ENCODE assay signal across 8 cellular contexts in genomic region chr9:75087824-75088645, GRCh38. TPM values are rescaled to one million over a fixed set of nuclear protein-coding genes. Genes with fewer than 3 reads are reported as not detected.
DNase-seq lines count a peak whose midpoint lies in the region; ATAC-seq and TF ChIP-seq lines count a peak whose summit lies in the region.

NMRK1 (minus strand) TSS chr9:75088155; CDS start chr9:75083115, 5,040 bp downstream.
OSTF1 (plus strand) TSS chr9:75088514; CDS start chr9:75088693, 179 bp downstream.

- peak within 1 kb of the TSS in 1 of 2 experiments; percentile 97 for H3K14ac ChIP-seq in mesenchymal stem cell (ENCODE audit: low read length in 2 of 2)

- TF ChIP-seq CTCF in Caco-2 (IDR thresholded peaks at IDR 0.05; ENCODE audit: insufficient read depth in 1 of 2, low read depth in 1 of 2, low read length in 1 of 2, severe bottlenecking in 1 of 2, unreplicated experiment in 1 of 2): no peak

- peaks cover 26% of the 10 kb centered on the region for H3K79me1 ChIP-seq in mesenchymal stem cell (replicated peaks; ENCODE audit: low read length, poor library complexity, severe bottlenecking)

- H3K23ac ChIP-seq in mesenchymal stem cell (ENCODE audit: low read length in 2 of 2): peak within 1 kb of the TSS in 1 of 2 experiments; percentile 50

- no peak within 1 kb of the TSS for H3K27ac Mint-ChIP-seq in Caco-2 (ENCODE audit: unreplicated experiment)
- H3K27ac Mint-ChIP-seq in effector memory CD8-positive, alpha-beta T cell: peak within 1 kb of the TSS; percentile 85 to 94

- H3K4me2 ChIP-seq in mesenchymal stem cell (ENCODE audit: low read length, poor library complexity, severe bottlenecking): peak within 1 kb of the TSS; percentile 91

- H3K4me3 Mint-ChIP-seq in Caco-2 (ENCODE audit: unreplicated experiment): peak within 1 kb of the TSS; percentile 79
- peak within 1 kb of the TSS; percentile 89 to 90 for H3K4me3 Mint-ChIP-seq in effector memory CD8-positive, alpha-beta T cell

- intact Hi-C loops in Caco-2 (cut with micrococcal nuclease; ENCODE audit: unreplicated experiment): no loop called here

- peak within 1 kb of the TSS; percentile 80 for H3K27ac ChIP-seq in mesenchymal stem cell (ENCODE audit: low read length, poor library complexity, severe bottlenecking)

- H3K4ac ChIP-seq in mesenchymal stem cell (ENCODE audit: low read depth in 1 of 2, low read length in 2 of 2): peak within 1 kb of the TSS; percentile 80 to 98

- peak within 1 kb of the TSS; percentile 88 for H4K8ac ChIP-seq in mesenchymal stem cell (ENCODE audit: low read length)

- H3K4me1 ChIP-seq in Caco-2 (no peaks in the 10 kb centered on the region), mesenchymal stem cell (ENCODE audit: control insufficient read depth, insufficient read depth, low read depth, low read length) (peaks cover 15% of the 10 kb centered on the region)

- peak within 1 kb of the TSS; percentile 92 to 97 for H3K18ac ChIP-seq in mesenchymal stem cell (ENCODE audit: low read depth in 1 of 2, low read length in 2 of 2)

- BruUV-seq in Caco-2 (replicated peaks; lab: Mats Ljungman, UMichigan): no TSS peak

- no peaks in the 10 kb centered on the region for H3K4me1 Mint-ChIP-seq in Caco-2 (ENCODE audit: low read depth, unreplicated experiment)
- peaks cover 48 to 58% of the 10 kb centered on the region in 2 donors for H3K4me1 Mint-ChIP-seq in effector memory CD8-positive, alpha-beta T cell (ENCODE audit: low read depth in 2 of 2)

- peak; percentile 82 to 84 for DNase-seq in Caco-2
- DNase-seq in HUDEP-2 (lab: John Stamatoyannopoulos, UW; ENCODE audit: unreplicated experiment in 76 of 76): peak in 75 of 76 experiments; percentile 9 to 94 (median 87)
- peak; percentile 83 for DNase-seq in NOMO-1 treated with dmso at 0.1 percent for 144 hours (lab: John Stamatoyannopoulos, UW; ENCODE audit: unreplicated experiment)
- peak; percentile 63 to 96 (median 73) for DNase-seq in activated CD8-positive, alpha-beta memory T cell treated with anti-CD3 and anti-CD28 coated beads for 48 hours (ENCODE audit: low read depth in 2 of 3, low spot score in 2 of 3)
- peak; percentile 88 to 95 (median 88) for DNase-seq in effector memory CD8-positive, alpha-beta T cell
- peak; percentile 96 for DNase-seq in mesenchymal stem cell
- DNase-seq in stimulated activated CD8-positive, alpha-beta memory T cell treated with anti-CD3 and anti-CD28 coated beads, Interleukin-12 subunit alpha, Interleukin-12 subunit beta, amount 100 ng/mL, for 24 hours (ENCODE audit: extremely low read depth): peak; percentile 84

- H3K27me3 ChIP-seq in Caco-2 (replicated peaks; ENCODE audit: control insufficient read depth, insufficient read depth, low read length) (no peaks in the 10 kb centered on the region), mesenchymal stem cell (ENCODE audit: control insufficient read depth in 1 of 2, insufficient read depth in 1 of 2, low read length in 2 of 2) (no peaks in the 10 kb centered on the region)

- H3K9me3 Mint-ChIP-seq in Caco-2 (ENCODE audit: unreplicated experiment): no peaks in the 10 kb centered on the region
- H3K9me3 Mint-ChIP-seq in effector memory CD8-positive, alpha-beta T cell: no peaks in the 10 kb centered on the region

- H3K9me3 ChIP-seq in Caco-2 (no peaks in the 10 kb centered on the region), mesenchymal stem cell (ENCODE audit: control insufficient read depth, low read length) (no peaks in the 10 kb centered on the region)

- H2BK12ac ChIP-seq in mesenchymal stem cell (ENCODE audit: low read length in 2 of 2): peak within 1 kb of the TSS; percentile 63 to 97

- H2BK15ac ChIP-seq in mesenchymal stem cell (ENCODE audit: low read depth, poor library complexity, severe bottlenecking): peak within 1 kb of the TSS; percentile 75

- no peaks in the 10 kb centered on the region for H3K27me3 Mint-ChIP-seq in Caco-2 (ENCODE audit: insufficient read depth, unreplicated experiment)
- no peaks in the 10 kb centered on the region for H3K27me3 Mint-ChIP-seq in effector memory CD8-positive, alpha-beta T cell

- H3K36me3 Mint-ChIP-seq in Caco-2 (ENCODE audit: insufficient read depth, unreplicated experiment): peaks cover under 1% of the 10 kb centered on the region
- peaks cover 35% of the 10 kb centered on the region for H3K36me3 Mint-ChIP-seq in effector memory CD8-positive, alpha-beta T cell (ENCODE audit: insufficient read depth)

- ATAC-seq in GM21390 (IDR thresholded peaks at IDR 0.05; ENCODE audit: unreplicated experiment): peak; percentile 86
- peak; percentile 80 for ATAC-seq in effector memory CD8-positive, alpha-beta T cell (replicated peaks)

- H2BK5ac ChIP-seq in mesenchymal stem cell (ENCODE audit: low read depth, low read length, poor library complexity, severe bottlenecking): peak within 1 kb of the TSS; percentile 81

- peak within 1 kb of the TSS; percentile 96 for H3K9ac ChIP-seq in mesenchymal stem cell (ENCODE audit: low read length)

- CTCF ChIA-PET in Caco-2 (lab: Charles Lee): no interaction called here

- peak within 1 kb of the TSS; percentile 56 for H3K4me3 ChIP-seq in Caco-2 (ENCODE audit: low read depth, low read length)
- H3K4me3 ChIP-seq in mesenchymal stem cell (ENCODE audit: insufficient read depth in 1 of 2, low read depth in 1 of 2, low read length in 2 of 2): peak within 1 kb of the TSS; percentile 97

- peak within 1 kb of the TSS; percentile 46 for H2AK5ac ChIP-seq in mesenchymal stem cell (ENCODE audit: low read length, severe bottlenecking)

- peak within 1 kb of the TSS; percentile 54 for H2BK120ac ChIP-seq in mesenchymal stem cell (ENCODE audit: low read depth, low read length)

- POLR2A ChIA-PET in Caco-2 (lab: Charles Lee): interaction anchor here (1.0 kb wide), 1 partner anchor 59 kb away, joined by 4 read pairs; no protein-coding TSS in a partner anchor

- WGBS in mesenchymal stem cell: under 1% methylated on average over 82 of the region's 93 CpGs

- peak within 1 kb of the TSS; percentile 93 for H4K91ac ChIP-seq in mesenchymal stem cell (ENCODE audit: low read length)

- no peaks in the 10 kb centered on the region for H3K36me3 ChIP-seq in Caco-2 (ENCODE audit: control insufficient read depth, insufficient read depth, low read length)
- no peaks in the 10 kb centered on the region for H3K36me3 ChIP-seq in mesenchymal stem cell (ENCODE audit: control insufficient read depth in 1 of 2, insufficient read depth in 2 of 2, low read depth in 1 of 2, low read length in 2 of 2)

- H2AFZ ChIP-seq in mesenchymal stem cell (ENCODE audit: low read depth, low read length): peak within 1 kb of the TSS; percentile 99

RNA-seq across cellular contexts. Expression of gene NMRK1, which starts in this region (rescaled TPM):
- total RNA-seq in Caco-2 (2022): 0.67 and 1.1 TPM in 2 replicates
- polyA plus RNA-seq in mesenchymal stem cell (2013, experiment 1 of 2): 16.4 TPM
- polyA plus RNA-seq in mesenchymal stem cell (2013, experiment 2 of 2): 16.6 TPM

RNA-seq across cellular contexts. Expression of gene OSTF1, which starts in this region (rescaled TPM):
- total RNA-seq in Caco-2 (2022): 6.5 and 7.0 TPM in 2 replicates
- 35.9 TPM for polyA plus RNA-seq in mesenchymal stem cell (2013, experiment 1 of 2)
- polyA plus RNA-seq in mesenchymal stem cell (2013, experiment 2 of 2): 36.4 TPM

Comparison
In these comparisons a context has a peak if more than half of its experiments do, and no peak if none do; other contexts are left out.
1. Peak in every context shown above with its lines: DNase-seq, ATAC-seq, H3K4me3 ChIP-seq and H3K27ac ChIP-seq.